In genomic region chr17:42107124-42107523, GRCh38 we compare ENCODE assay signal across 12 cellular contexts. TPM values are rescaled to one million over a fixed set of nuclear protein-coding genes. Genes with fewer than 3 reads are reported as not detected.
DNase-seq lines count a peak whose midpoint lies in the region; ATAC-seq, FAIRE-seq and TF ChIP-seq lines count a peak whose summit lies in the region.
"Had no signal": no experiment of that assay in that cellular context is flagged by ENCODE, and none has a peak within 500 bp of the region (broad histone marks: within the 10 kb centered on the region; RNA-seq: fewer than 3 reads in every experiment).

No MANE protein-coding gene starts in this region.

- no peak overlapping the region for H4K91ac ChIP-seq in mesenchymal stem cell (ENCODE audit: low read length)

- no peak for DNase-seq in A549 (ENCODE audit: low read depth in 1 of 2, low spot score in 1 of 2)
- no peak for DNase-seq in DND-41
- DNase-seq in activated CD4-positive, alpha-beta memory T cell treated with anti-CD3 and anti-CD28 coated beads for 36 hours: no peak
- DNase-seq in mesenchymal stem cell: no peak
- no peak for DNase-seq in lower leg skin (ENCODE audit: low spot score in 2 of 2)
- no peak for DNase-seq in erythroblast (lab: John Stamatoyannopoulos, UW)
- DNase-seq in omental fat pad (ENCODE audit: low spot score): no peak
- no peak for DNase-seq in activated CD8-positive, alpha-beta memory T cell treated with anti-CD3 and anti-CD28 coated beads, Interleukin-2, amount 50 U/mL, for 4 hours
- DNase-seq: GOT3 had no signal

- H3K27me3 ChIP-seq in DND-41 (ENCODE audit: insufficient read depth, low read length, poor library complexity) (no peaks in the 10 kb centered on the region), mesenchymal stem cell (ENCODE audit: control insufficient read depth in 1 of 2, insufficient read depth in 1 of 2, low read length in 2 of 2) (peaks cover 0 to 12% of the 10 kb centered on the region in 2 experiments)
- H3K27me3 ChIP-seq: foreskin keratinocyte, sigmoid colon had no signal

- H4K20me1 ChIP-seq in DND-41 (ENCODE audit: insufficient read depth, low read length): no peaks in the 10 kb centered on the region

- no peak overlapping the region for H3K18ac ChIP-seq in mesenchymal stem cell (ENCODE audit: low read depth in 1 of 2, low read length in 2 of 2)

- H3K9ac ChIP-seq in DND-41 (ENCODE audit: low read depth, low read length): no peak overlapping the region
- H3K9ac ChIP-seq in mesenchymal stem cell (ENCODE audit: low read length): no peak overlapping the region

- CTCF ChIA-PET in A549 (lab: Yijun Ruan, JAX): interaction anchor here (0.6 to 39.5 kb wide), 5 partner anchors 7 to 144 kb away, joined by 5 to 658 read pairs (median 243); partner anchors contain the start of genes DHX58, DNAJC7, KAT2A and NKIRAS2
- CTCF ChIA-PET in activated CD4-positive, alpha-beta memory T cell treated with anti-CD3 and anti-CD28 coated beads for 36 hours (lab: Charles Lee): interaction anchor here (0.7 to 15.6 kb wide), 5 partner anchors 11 to 86 kb away, joined by 3 to 211 read pairs (median 4); partner anchors contain the start of genes DNAJC7 and NKIRAS2

- TF ChIP-seq EP300 in A549 (IDR thresholded peaks at IDR 0.05): no peak

- H2AFZ ChIP-seq in DND-41 (ENCODE audit: low read depth, low read length) (no peak overlapping the region), mesenchymal stem cell (ENCODE audit: low read depth, low read length) (no peak overlapping the region)

- H3K14ac ChIP-seq in mesenchymal stem cell (ENCODE audit: low read length in 2 of 2): no peak overlapping the region

- H3K4me1 Mint-ChIP-seq in activated CD4-positive, alpha-beta memory T cell treated with anti-CD3 and anti-CD28 coated beads for 36 hours (ENCODE audit: low read depth): peaks cover 19% of the 10 kb centered on the region

- H3K36me3 ChIP-seq in DND-41 (ENCODE audit: insufficient read depth, low read length) (no peaks in the 10 kb centered on the region), mesenchymal stem cell (ENCODE audit: control insufficient read depth in 1 of 2, insufficient read depth in 2 of 2, low read depth in 1 of 2, low read length in 2 of 2) (peaks cover 8 to 42% of the 10 kb centered on the region in 2 experiments)

- 74% methylated on average over 6 of the region's 6 CpGs for WGBS in A549 (ENCODE audit: missing lambda C conversion rate)
- 52% methylated on average over 6 of the region's 6 CpGs for WGBS in mesenchymal stem cell
- 71 to 78% methylated on average over 6 of the region's 6 CpGs for WGBS in lower leg skin, 2 donors

- H3K4ac ChIP-seq in mesenchymal stem cell (ENCODE audit: low read depth in 1 of 2, low read length in 2 of 2): no peak overlapping the region

- H3K9me3 ChIP-seq in A549 (no peaks in the 10 kb centered on the region), DND-41 (ENCODE audit: insufficient read depth, low read length, severe bottlenecking) (no peaks in the 10 kb centered on the region), mesenchymal stem cell (ENCODE audit: control insufficient read depth, low read length) (no peaks in the 10 kb centered on the region)
- H3K9me3 ChIP-seq: sigmoid colon had no signal

- no peaks in the 10 kb centered on the region for H3K9me3 Mint-ChIP-seq in activated CD4-positive, alpha-beta memory T cell treated with anti-CD3 and anti-CD28 coated beads for 36 hours

- no peaks in the 10 kb centered on the region for H3K27me3 Mint-ChIP-seq in activated CD4-positive, alpha-beta memory T cell treated with anti-CD3 and anti-CD28 coated beads for 36 hours

- peaks cover 5% of the 10 kb centered on the region; the same call in 1 of the 2 replicates for H3K79me2 ChIP-seq in DND-41 (ENCODE audit: insufficient read depth, low read length)

- ATAC-seq in A549 (no peak), DND-41 (ENCODE audit: insufficient read depth, low read depth) (no peak), omental fat pad (ENCODE audit: low FRiP score) (no peak)

- H3K27ac Mint-ChIP-seq in activated CD4-positive, alpha-beta memory T cell treated with anti-CD3 and anti-CD28 coated beads for 36 hours: no peak overlapping the region

- no peak overlapping the region for H3K23ac ChIP-seq in mesenchymal stem cell (ENCODE audit: low read length in 2 of 2)

- FAIRE-seq in A549 (lab: Jason Lieb, UNC): no peak
- FAIRE-seq: colon had no signal

- no peaks in the 10 kb centered on the region for H3K79me1 ChIP-seq in mesenchymal stem cell (replicated peaks; ENCODE audit: low read length, poor library complexity, severe bottlenecking)

- H2AK5ac ChIP-seq in mesenchymal stem cell (ENCODE audit: low read length, severe bottlenecking): no peak overlapping the region

- H3K4me2 ChIP-seq in A549 (peak overlapping the region; percentile 67), DND-41 (ENCODE audit: insufficient read depth, low read length) (peak overlapping the region; percentile 58; the same call in 1 of the 2 replicates), mesenchymal stem cell (ENCODE audit: low read length, poor library complexity, severe bottlenecking) (peak overlapping the region; percentile 75)

- peaks cover 2% of the 10 kb centered on the region for H3K36me3 Mint-ChIP-seq in activated CD4-positive, alpha-beta memory T cell treated with anti-CD3 and anti-CD28 coated beads for 36 hours

- TF ChIP-seq POLR2A in A549 (IDR thresholded peaks at IDR 0.05; ENCODE audit: low read length) (no peak), lower leg skin (IDR thresholded peaks at IDR 0.05) (no peak), erythroblast (IDR thresholded peaks at IDR 0.05; ENCODE audit: low read length) (no peak)

- POLR2A ChIA-PET in A549 (lab: Yijun Ruan, JAX): no interaction called here
- POLR2A ChIA-PET in activated CD4-positive, alpha-beta memory T cell treated with anti-CD3 and anti-CD28 coated beads for 36 hours (lab: Charles Lee): interaction anchor here (0.6 kb wide), 1 partner anchor 180 kb away, joined by 3 read pairs; no protein-coding TSS in a partner anchor

- no peak overlapping the region for H4K8ac ChIP-seq in mesenchymal stem cell (ENCODE audit: low read length)

- peak overlapping the region; percentile 28; the same call in 1 of the 3 replicates for H3K4me3 ChIP-seq in A549
- H3K4me3 ChIP-seq in DND-41 (ENCODE audit: low read depth in 1 of 2, low read length in 2 of 2): no peak overlapping the region
- no peak overlapping the region for H3K4me3 ChIP-seq in mesenchymal stem cell (ENCODE audit: insufficient read depth in 1 of 2, low read depth in 1 of 2, low read length in 2 of 2)
- no peak overlapping the region for H3K4me3 ChIP-seq in lower leg skin (ENCODE audit: low read depth, poor library complexity, severe bottlenecking)

- H2BK15ac ChIP-seq in mesenchymal stem cell (ENCODE audit: low read depth, poor library complexity, severe bottlenecking): no peak overlapping the region

- no peak overlapping the region for H2BK5ac ChIP-seq in mesenchymal stem cell (ENCODE audit: low read depth, low read length, poor library complexity, severe bottlenecking)

- intact Hi-C loops in activated CD4-positive, alpha-beta memory T cell treated with anti-CD3 and anti-CD28 coated beads for 36 hours (cut with micrococcal nuclease): loop anchor here (5.0 kb wide), 1 partner anchor 140 kb away; the partner anchor contains the start of gene CNP
- intact Hi-C loops in lower leg skin (cut with DNase I; ENCODE audit: low total_unique reads): no loop called here

- H2BK12ac ChIP-seq in mesenchymal stem cell (ENCODE audit: low read length in 2 of 2): no peak overlapping the region

- H3K4me1 ChIP-seq in A549 (peaks cover 5% of the 10 kb centered on the region; the same call in 1 of the 3 replicates), DND-41 (ENCODE audit: insufficient read depth, low read length) (peaks cover 21% of the 10 kb centered on the region), mesenchymal stem cell (ENCODE audit: control insufficient read depth, insufficient read depth, low read depth, low read length) (peaks cover 15% of the 10 kb centered on the region)
- H3K4me1 ChIP-seq: foreskin keratinocyte had no signal

- TF ChIP-seq RAD21 in A549 (conservative IDR thresholded peaks at IDR 0.05 in 1 of 2, IDR thresholded peaks at IDR 0.05 in 1 of 2): no peak

- H3K27ac ChIP-seq in A549: peak overlapping the region in 1 of 2 experiments; percentile 30; a peak in 1 of 6 replicates
- H3K27ac ChIP-seq in DND-41 (ENCODE audit: low read length): no peak overlapping the region
- no peak overlapping the region for H3K27ac ChIP-seq in mesenchymal stem cell (ENCODE audit: low read length, poor library complexity, severe bottlenecking)
- H3K27ac ChIP-seq: foreskin keratinocyte, sigmoid colon had no signal

- H3K4me3 Mint-ChIP-seq in activated CD4-positive, alpha-beta memory T cell treated with anti-CD3 and anti-CD28 coated beads for 36 hours: peak overlapping the region; percentile 60

- TF ChIP-seq CTCF in A549 (IDR thresholded peaks at IDR 0.05) (no peak), DND-41 (IDR thresholded peaks at IDR 0.05; ENCODE audit: borderline replicate concordance, extremely low read depth, low read length, poor library complexity, severe bottlenecking) (no peak), lower leg skin (IDR thresholded peaks at IDR 0.05) (no peak), omental fat pad (IDR thresholded peaks at IDR 0.05) (no peak)

- H2BK120ac ChIP-seq in mesenchymal stem cell (ENCODE audit: low read depth, low read length): no peak overlapping the region

RNA-seq across cellular contexts. Expression of gene DHX58, which starts 5.4 kb away (rescaled TPM):
- polyA plus RNA-seq in A549 (2011; rRNA removed): 0.59 and 0.70 TPM in 2 replicates
- polyA plus RNA-seq in A549 (2012; cell fraction: cytosol; rRNA removed): 0.36 and 0.43 TPM in 2 replicates
- 1.4 and 1.5 TPM in 2 replicates for polyA plus RNA-seq in A549 (2012; cell fraction: nucleus; rRNA removed)
- polyA plus RNA-seq in A549 (2017; fragmentation: RNase III; extraction: RNeasy Plus Mini Kit Qiagen cat#74134 plus additional on column Dnase treatment): 0.26 to 0.37 TPM (median 0.37 TPM) in 3 replicates
- polyA minus RNA-seq in A549 (2011; rRNA and poly(A)+ RNA removed): 1.0 and 1.5 TPM in 2 replicates
- total RNA-seq in activated CD4-positive, alpha-beta memory T cell treated with anti-CD3 and anti-CD28 coated beads for 36 hours: 10 to 100 TPM; 38.1 to 38.4 TPM
- 2.0 TPM for polyA plus RNA-seq in mesenchymal stem cell (2013, experiment 1 of 2)
- 1.5 TPM for polyA plus RNA-seq in mesenchymal stem cell (2013, experiment 2 of 2)
- 10 to 100 TPM in 3 of 4 donors, 1 to 10 TPM in 1; 7.5 to 16.5 (median 12.1) TPM for total RNA-seq in lower leg skin
- total RNA-seq in omental fat pad: 10 to 100 TPM in 2 of 4 donors, 1 to 10 TPM in 2; 7.8 to 21.8 (median 10.2) TPM

RNA-seq across cellular contexts. Expression of gene ZNF385C, which starts 8.9 kb away (rescaled TPM):
- 0.61 and 0.86 TPM in 2 replicates for polyA plus RNA-seq in A549 (2011; rRNA removed)
- 0.17 and 0.31 TPM in 2 replicates for polyA plus RNA-seq in A549 (2012; cell fraction: cytosol; rRNA removed)
- polyA plus RNA-seq in A549 (2012; cell fraction: nucleus; rRNA removed): 0.55 and 0.70 TPM in 2 replicates
- polyA plus RNA-seq in A549 (2017; fragmentation: RNase III; extraction: RNeasy Plus Mini Kit Qiagen cat#74134 plus additional on column Dnase treatment): 0.12 to 0.16 TPM (median 0.13 TPM) in 3 replicates
- polyA minus RNA-seq in A549 (2011; rRNA and poly(A)+ RNA removed): 0.08 and 0.34 TPM in 2 replicates
- total RNA-seq in activated CD4-positive, alpha-beta memory T cell treated with anti-CD3 and anti-CD28 coated beads for 36 hours: under 1 TPM in 1 of 2 experiments, not detected in 1; 0.10 TPM
- 0.07 TPM for polyA plus RNA-seq in mesenchymal stem cell (2013, experiment 1 of 2)
- polyA plus RNA-seq in mesenchymal stem cell (2013, experiment 2 of 2): 0.11 TPM
- total RNA-seq in lower leg skin: 1 to 10 TPM in 1 of 4 donors, under 1 TPM in 1, not detected in 2; 0.29 to 1.3 TPM
- total RNA-seq in omental fat pad: not detected

RNA-seq across cellular contexts. Expression of gene KAT2A, which starts 14.0 kb away (rescaled TPM):
- polyA plus RNA-seq in A549 (2011; rRNA removed): 42.2 and 57.4 TPM in 2 replicates
- 59.4 and 65.0 TPM in 2 replicates for polyA plus RNA-seq in A549 (2012; cell fraction: cytosol; rRNA removed)
- polyA plus RNA-seq in A549 (2012; cell fraction: nucleus; rRNA removed): 460 and 477 TPM in 2 replicates
- polyA plus RNA-seq in A549 (2017; fragmentation: RNase III; extraction: RNeasy Plus Mini Kit Qiagen cat#74134 plus additional on column Dnase treatment): 64.0 to 74.6 TPM (median 68.1 TPM) in 3 replicates
- polyA minus RNA-seq in A549 (2011; rRNA and poly(A)+ RNA removed): 35.0 and 36.6 TPM in 2 replicates
- 10 to 100 TPM; 38.6 to 41.0 TPM for total RNA-seq in activated CD4-positive, alpha-beta memory T cell treated with anti-CD3 and anti-CD28 coated beads for 36 hours
- polyA plus RNA-seq in mesenchymal stem cell (2013, experiment 1 of 2): 14.9 TPM
- 14.8 TPM for polyA plus RNA-seq in mesenchymal stem cell (2013, experiment 2 of 2)
- 10 to 100 TPM; 25.3 to 55.5 (median 37.1) TPM for total RNA-seq in lower leg skin
- total RNA-seq in omental fat pad: 10 to 100 TPM; 30.2 to 68.7 (median 33.9) TPM

RNA-seq across cellular contexts. Expression of gene HSPB9, which starts 15.5 kb away (rescaled TPM):
- 0.04 TPM in 1 of 2 replicates, not detected in the other for polyA plus RNA-seq in A549 (2011; rRNA removed)
- polyA plus RNA-seq in A549 (2012; cell fraction: cytosol; rRNA removed): 0.06 and 0.07 TPM in 2 replicates
- polyA plus RNA-seq in A549 (2012; cell fraction: nucleus; rRNA removed): 0.11 and 0.18 TPM in 2 replicates
- polyA plus RNA-seq in A549 (2017; fragmentation: RNase III; extraction: RNeasy Plus Mini Kit Qiagen cat#74134 plus additional on column Dnase treatment): not detected in 3 replicates
- not detected in 2 replicates for polyA minus RNA-seq in A549 (2011; rRNA and poly(A)+ RNA removed)
- not detected for total RNA-seq in activated CD4-positive, alpha-beta memory T cell treated with anti-CD3 and anti-CD28 coated beads for 36 hours
- not detected for polyA plus RNA-seq in mesenchymal stem cell (2013, experiment 1 of 2)
- not detected for polyA plus RNA-seq in mesenchymal stem cell (2013, experiment 2 of 2)
- under 1 TPM in 1 of 4 donors, not detected in 3; 0.23 TPM for total RNA-seq in lower leg skin
- under 1 TPM in 1 of 4 donors, not detected in 3; 0.25 TPM for total RNA-seq in omental fat pad
- total RNA-seq: foreskin keratinocyte had no signal
- polyA plus RNA-seq: foreskin keratinocyte had no signal

RNA-seq across cellular contexts. Expression of gene RAB5C, which starts 47.7 kb away (rescaled TPM):
- 171 and 179 TPM in 2 replicates for polyA plus RNA-seq in A549 (2011; rRNA removed)
- 325 and 406 TPM in 2 replicates for polyA plus RNA-seq in A549 (2012; cell fraction: cytosol; rRNA removed)
- 250 and 251 TPM in 2 replicates for polyA plus RNA-seq in A549 (2012; cell fraction: nucleus; rRNA removed)
- polyA plus RNA-seq in A549 (2017; fragmentation: RNase III; extraction: RNeasy Plus Mini Kit Qiagen cat#74134 plus additional on column Dnase treatment): 217 to 229 TPM (median 222 TPM) in 3 replicates
- polyA minus RNA-seq in A549 (2011; rRNA and poly(A)+ RNA removed): 96.3 and 96.5 TPM in 2 replicates
- 10 to 100 TPM; 47.8 to 52.4 TPM for total RNA-seq in activated CD4-positive, alpha-beta memory T cell treated with anti-CD3 and anti-CD28 coated beads for 36 hours
- polyA plus RNA-seq in mesenchymal stem cell (2013, experiment 1 of 2): 239 TPM
- polyA plus RNA-seq in mesenchymal stem cell (2013, experiment 2 of 2): 228 TPM
- total RNA-seq in lower leg skin: 100 to 1,000 TPM in 1 of 4 donors, 10 to 100 TPM in 3; 74.0 to 104 (median 87.4) TPM
- 100 to 1,000 TPM; 122 to 178 (median 158) TPM for total RNA-seq in omental fat pad
